1 cellular context compared by ENCODE assay signal in genomic region chr11:95792200-95792599, GRCh38.
TF ChIP-seq lines count a peak whose summit lies in the region.

No MANE protein-coding gene starts in this region.

TF ChIP-seq in GM23338, 12 proteins besides CTCF, POLR2A, EP300 and RAD21 (continued from another document):
- TF ChIP-seq ZNF462 (CRISPR knock-in tag; IDR thresholded peaks at IDR 0.05) (no peak), ZNF331 (CRISPR knock-in tag; IDR thresholded peaks at IDR 0.05; ENCODE audit: low read depth) (no peak), NANOG (IDR thresholded peaks at IDR 0.05; ENCODE audit: borderline replicate concordance) (no peak), REST (IDR thresholded peaks at IDR 0.05; ENCODE audit: unreplicated experiment) (no peak), STAT1 (IDR thresholded peaks at IDR 0.05; ENCODE audit: unreplicated experiment) (no peak)
- TF ChIP-seq, protein P1, sequence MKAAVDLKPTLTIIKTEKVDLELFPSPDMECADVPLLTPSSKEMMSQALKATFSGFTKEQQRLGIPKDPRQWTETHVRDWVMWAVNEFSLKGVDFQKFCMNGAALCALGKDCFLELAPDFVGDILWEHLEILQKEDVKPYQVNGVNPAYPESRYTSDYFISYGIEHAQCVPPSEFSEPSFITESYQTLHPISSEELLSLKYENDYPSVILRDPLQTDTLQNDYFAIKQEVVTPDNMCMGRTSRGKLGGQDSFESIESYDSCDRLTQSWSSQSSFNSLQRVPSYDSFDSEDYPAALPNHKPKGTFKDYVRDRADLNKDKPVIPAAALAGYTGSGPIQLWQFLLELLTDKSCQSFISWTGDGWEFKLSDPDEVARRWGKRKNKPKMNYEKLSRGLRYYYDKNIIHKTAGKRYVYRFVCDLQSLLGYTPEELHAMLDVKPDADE (IDR thresholded peaks at IDR 0.05), result no peak
TF ChIP-seq in GM23338: peak in this region for 0.
